Comparison of ENCODE assay signal across 25 cellular contexts in the genomic region with DNA sequence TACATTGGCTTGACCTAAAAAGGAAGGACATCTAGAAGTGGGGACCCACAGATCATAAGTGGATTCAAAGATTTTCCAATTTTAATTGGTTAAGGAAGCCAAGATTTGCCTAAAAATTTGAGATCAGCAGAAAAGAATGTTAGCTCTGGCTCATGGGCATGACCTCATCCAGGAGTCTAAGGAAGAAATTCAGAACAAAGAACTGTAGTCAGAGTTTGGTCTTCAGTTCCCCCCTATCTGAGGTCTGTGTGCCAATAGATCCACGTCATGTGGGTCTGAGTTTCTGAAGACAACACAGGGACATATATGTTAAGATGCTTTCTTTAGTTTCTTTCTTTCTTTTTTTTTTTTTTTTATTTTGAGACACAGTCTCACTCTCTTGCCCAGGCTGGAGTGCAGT.
"Had no signal": no experiment of that assay in that cellular context is flagged by ENCODE, and none has a peak within 500 bp of the region (broad histone marks: within the 10 kb centered on the region; RNA-seq: fewer than 3 reads in every experiment).

No MANE protein-coding gene starts in this region.

- H3K36me3 ChIP-seq: esophagus muscularis mucosa, left lung, lower lobe of right lung, ovary, sigmoid colon, stomach, thyroid gland had no signal

- H3K27me3 ChIP-seq: esophagus muscularis mucosa, left lung, ovary, sigmoid colon, stomach, thyroid gland had no signal

- FAIRE-seq: endothelial cell of umbilical vein, frontal cortex, kidney had no signal

- H3K4me3 ChIP-seq: coronary artery, esophagus muscularis mucosa, left lung, lower lobe of right lung, ovary, psoas muscle, sigmoid colon, stomach, thyroid gland had no signal

- ATAC-seq: left lung; lower lobe of right lung; natural killer cell; psoas muscle; right cardiac atrium; stimulated activated effector memory CD8-positive, alpha-beta T cell treated with anti-CD3 and anti-CD28 coated beads, Interleukin-12 subunit alpha, Interleukin-12 subunit beta, amount 100 ng/mL, for 72 hours had no signal

- DNase-seq: dermis blood vessel endothelial cell; effector memory CD4-positive, alpha-beta T cell; head of caudate nucleus; kidney; left cardiac atrium; left lung; lower lobe of right lung; natural killer cell; occipital lobe; ovary; posterior cingulate gyrus; psoas muscle; right cardiac atrium; sigmoid colon; stimulated activated CD4-positive, alpha-beta T cell treated with anti-CD3 and anti-CD28 coated beads, Interleukin-2, amount 100 ng/mL, for 24 hours; stimulated activated CD4-positive, alpha-beta T cell treated with anti-CD3 and anti-CD28 coated beads, Interleukin-4, amount 100 ng/mL, for 24 hours; stimulated activated naive CD4-positive, alpha-beta T cell treated with Interleukin-2 at 50 U/mL for 16 hours; stomach; thyroid gland; trophoblast cell had no signal
